ENCODE assay signal across 18 cellular contexts in genomic region chr2:39381653-39382052, GRCh38. TPM values are rescaled to one million over a fixed set of nuclear protein-coding genes. Genes with fewer than 3 reads are reported as not detected.
A peak's percentile ranks its signal among the peaks of the same experiment; 100 is the strongest.
DNase-seq lines count a peak whose midpoint lies in the region; ATAC-seq, FAIRE-seq and TF ChIP-seq lines count a peak whose summit lies in the region.
"Had no signal": no experiment of that assay in that cellular context is flagged by ENCODE, and none has a peak within 500 bp of the region (broad histone marks: within the 10 kb centered on the region; RNA-seq: fewer than 3 reads in every experiment).

No MANE protein-coding gene starts in this region.

- H3K27ac Mint-ChIP-seq in osteocyte (ENCODE audit: unreplicated experiment), result peak overlapping the region; percentile 72

- H3K9me2 ChIP-seq in PC-3 (replicated peaks; ENCODE audit: low read length) (no peaks in the 10 kb centered on the region), GM23248 (ENCODE audit: insufficient read depth) (no peaks in the 10 kb centered on the region)

- H3K4me3 ChIP-seq in PC-3 (ENCODE audit: low read length) (no peak overlapping the region), right cardiac atrium (ENCODE audit: low read length) (no peak overlapping the region), GM23248 (no peak overlapping the region)

- H3K4me2 ChIP-seq in PC-3 (ENCODE audit: low read length), result no peak overlapping the region
- H3K4me2 ChIP-seq in GM23248 (ENCODE audit: unreplicated experiment), result no peak overlapping the region

- H3K27me3 Mint-ChIP-seq in osteocyte (ENCODE audit: unreplicated experiment), result no peaks in the 10 kb centered on the region
- H3K27me3 Mint-ChIP-seq: memory B cell had no signal

- TF ChIP-seq POLR2A in GM12892 (IDR thresholded peaks at IDR 0.05; ENCODE audit: low read depth, low read length), result no peak

- H3K9me3 ChIP-seq in PC-3 (ENCODE audit: low read length), result no peaks in the 10 kb centered on the region
- H3K9me3 ChIP-seq in right cardiac atrium (ENCODE audit: control insufficient read depth, low read length), result no peaks in the 10 kb centered on the region
- H3K9me3 ChIP-seq in GM23248 (ENCODE audit: low read depth), result no peaks in the 10 kb centered on the region

- peaks cover 4% of the 10 kb centered on the region for H3F3A ChIP-seq in PC-3 (ENCODE audit: low read length, unreplicated experiment)
- H3F3A ChIP-seq in GM23248 (ENCODE audit: insufficient read depth), result peaks cover 12% of the 10 kb centered on the region; the same call in 1 of the 2 replicates

- intact Hi-C loops in PC-3 (cut with micrococcal nuclease), result loop anchor here (2.0 to 5.0 kb wide), 3 partner anchors 17 to 316 kb away; no protein-coding TSS in a partner anchor
- intact Hi-C loops in right cardiac atrium (cut with DNase I), result loop anchor here in 3 of 4 donors (5.0 to 10.0 kb wide), 3 partner anchors 56 to 313 kb away; partner anchors contain the start of gene MAP4K3 (in 1 of the 3)

- no peak overlapping the region for H3K9ac ChIP-seq in PC-3 (ENCODE audit: low read length)
- H3K9ac ChIP-seq in GM23248, result no peak overlapping the region

- peaks cover 33% of the 10 kb centered on the region for H3K4me1 Mint-ChIP-seq in osteocyte (ENCODE audit: unreplicated experiment)

- peak overlapping the region; percentile 48; the same call in 1 of the 2 replicates for H3K27ac ChIP-seq in PC-3 (ENCODE audit: low read length)
- H3K27ac ChIP-seq in right cardiac atrium (ENCODE audit: low read length), result peak overlapping the region; percentile 8
- H3K27ac ChIP-seq in GM23248, result no peak overlapping the region

- H3K4me1 ChIP-seq in PC-3 (ENCODE audit: insufficient read depth, low read length) (peaks cover 26% of the 10 kb centered on the region), right cardiac atrium (ENCODE audit: control insufficient read depth, insufficient read depth, low read length) (peaks cover 3% of the 10 kb centered on the region), GM23248 (ENCODE audit: insufficient read depth) (peaks cover 29% of the 10 kb centered on the region)

- in situ Hi-C loops in GM23248 (cut with MboI), result no loop called here

- no peak overlapping the region for H2AFZ ChIP-seq in PC-3 (ENCODE audit: low read length)
- no peak overlapping the region for H2AFZ ChIP-seq in GM23248

- ATAC-seq in PC-3, result no peak; the same call in 1 of the 2 replicates
- ATAC-seq in right cardiac atrium, result peak in 1 of 2 donors; percentile 48
- ATAC-seq: activated T-cell treated with anti-CD3 and anti-CD28 coated beads, Interleukin-2, amount 50 U/mL, for 4 hours had no signal

- H3K79me2 ChIP-seq in PC-3 (ENCODE audit: low read length) (peaks cover 94% of the 10 kb centered on the region), GM23248 (ENCODE audit: insufficient read depth) (peaks cover 97% of the 10 kb centered on the region)

- WGBS in right cardiac atrium, result 62% methylated on average over 5 of the region's 5 CpGs
- WGBS in GM23248 (ENCODE audit: low coverage in 1 of 2, low lambda C conversion rate in 2 of 2, missing lambda C conversion rate in 2 of 2), 2 experiments, result 74 to 75% methylated on average over 5 of the region's 5 CpGs

- POLR2A ChIA-PET in PC-3 (lab: Charles Lee; ENCODE audit: unreplicated experiment), result interaction anchor here (0.5 kb wide), 1 partner anchor 109 kb away, joined by 3 read pairs; no protein-coding TSS in a partner anchor

- FAIRE-seq in GM12892 (lab: Jason Lieb, UNC), result peak; percentile 67
- FAIRE-seq: endometrium, frontal cortex had no signal

- 0 out of 2 replicates have a peak, but pooled peaks cover 4% of the 10 kb centered on the region for H4K20me1 ChIP-seq in PC-3 (ENCODE audit: low read length)
- H4K20me1 ChIP-seq in GM23248 (ENCODE audit: insufficient read depth), result peaks cover 4% of the 10 kb centered on the region; the same call in 1 of the 2 replicates

- CTCF ChIA-PET in PC-3 (lab: Charles Lee), result no interaction called here

- TF ChIP-seq CTCF in PC-3 (conservative IDR thresholded peaks at IDR 0.05; ENCODE audit: low read depth, low read length) (no peak), osteocyte (IDR thresholded peaks at IDR 0.05) (no peak)

- peaks cover 9% of the 10 kb centered on the region for H3K36me3 Mint-ChIP-seq in osteocyte (ENCODE audit: unreplicated experiment)
- H3K36me3 Mint-ChIP-seq: memory B cell had no signal

- no peak overlapping the region for H3K4me3 Mint-ChIP-seq in osteocyte (ENCODE audit: unreplicated experiment)
- H3K4me3 Mint-ChIP-seq: activated T-cell treated with anti-CD3 and anti-CD28 coated beads, Interleukin-2, amount 50 U/mL, for 4 hours; memory B cell had no signal

- H3K36me3 ChIP-seq in PC-3 (ENCODE audit: low read depth, low read length) (peaks cover 16% of the 10 kb centered on the region; the same call in 1 of the 2 replicates), GM23248 (ENCODE audit: low read depth) (no peaks in the 10 kb centered on the region)

- H3K27me3 ChIP-seq in PC-3 (ENCODE audit: low read length) (no peaks in the 10 kb centered on the region), right cardiac atrium (ENCODE audit: control insufficient read depth, insufficient read depth) (no peaks in the 10 kb centered on the region), GM23248 (replicated peaks; ENCODE audit: insufficient read depth) (no peaks in the 10 kb centered on the region)

- DNase-seq in GM12892 (ENCODE audit: insufficient read length) (no peak), PC-3 (no peak), right cardiac atrium (no peak), osteocyte (ENCODE audit: extremely low spot score, unreplicated experiment) (no peak), GM03348 (ENCODE audit: low spot score) (no peak), cerebellar cortex (ENCODE audit: low spot score) (no peak), GM23248 (no peak)
- no peak for DNase-seq in activated CD8-positive, alpha-beta memory T cell treated with anti-CD3 and anti-CD28 coated beads for 24 hours
- DNase-seq: activated T-cell treated with anti-CD3 and anti-CD28 coated beads, Interleukin-2, amount 50 U/mL, for 4 hours; central memory CD4-positive, alpha-beta T cell; GF-D8; NCI-H1436 treated with DMSO at 0.1 percent for 48 hours; NCI-H345; nucleus accumbens; stimulated activated CD4-positive, alpha-beta T cell treated with anti-CD3 and anti-CD28 coated beads, Interleukin-12 subunit alpha, Interleukin-12 subunit beta, amount 100 ng/mL, for 4 hours had no signal

- peaks cover 4% of the 10 kb centered on the region for H3K9me3 Mint-ChIP-seq in osteocyte (ENCODE audit: unreplicated experiment)
- H3K9me3 Mint-ChIP-seq: activated T-cell treated with anti-CD3 and anti-CD28 coated beads, Interleukin-2, amount 50 U/mL, for 4 hours; memory B cell had no signal

- no TSS peak for BruUV-seq in PC-3 (replicated peaks; lab: Mats Ljungman, UMichigan)

RNA-seq across cellular contexts. Expression of gene MAP4K3, which starts 55.4 kb away (rescaled TPM):
- polyA plus RNA-seq in GM12892 (2012; ENCODE audit: missing spikeins), result 3.2 TPM
- total RNA-seq in PC-3 (2014; rRNA removed) (81.1 and 97.4 TPM in 2 replicates), right cardiac atrium (10 to 100 TPM; 39.3 to 50.0 (median 43.5) TPM), osteocyte (35.0 and 47.9 TPM in 2 replicates)
- polyA plus RNA-seq in right cardiac atrium (18.7 TPM), GM23248 (2016; fragmentation: Nextera tagmentation; extraction: Ambion mirVana) (9.4 and 9.9 TPM in 2 replicates)
- 32.0 and 44.0 TPM in 2 replicates for total RNA-seq in GM23248 (2014; rRNA removed; shearing (Covaris generic))
